ENCODE assay signal across 11 cellular contexts in genomic region chr5:163571755-163572154, GRCh38.
A peak's percentile ranks its signal among the peaks of the same experiment; 100 is the strongest.
DNase-seq lines count a peak whose midpoint lies in the region; ATAC-seq and TF ChIP-seq lines count a peak whose summit lies in the region.
"Had no signal": no experiment of that assay in that cellular context is flagged by ENCODE, and none has a peak within 500 bp of the region (broad histone marks: within the 10 kb centered on the region; RNA-seq: fewer than 3 reads in every experiment).

No MANE protein-coding gene starts in this region.

- DNase-seq in ELF-1 (ENCODE audit: low read depth, low spot score) (peak; percentile 8), NCI-H82 treated with DMSO at 0.1 percent for 48 hours (lab: John Stamatoyannopoulos, UW; ENCODE audit: unreplicated experiment) (peak; percentile 67), epithelial cell of esophagus (ENCODE audit: low read depth) (peak; percentile 14), osteoblast (ENCODE audit: insufficient read length, low spot score, missing footprints) (no peak), immature natural killer cell (no peak), germinal center (ENCODE audit: low spot score) (no peak), NCI-H146 (lab: John Stamatoyannopoulos, UW) (no peak)
- DNase-seq: right lobe of liver had no signal

- no peaks in the 10 kb centered on the region for H3K36me3 Mint-ChIP-seq in immature natural killer cell

- no peak overlapping the region for H3K27ac Mint-ChIP-seq in immature natural killer cell

- no peak overlapping the region for H3K4me3 ChIP-seq in epithelial cell of esophagus (ENCODE audit: low read length)
- H3K4me3 ChIP-seq in osteoblast (ENCODE audit: insufficient read depth, low read length), result no peak overlapping the region
- H3K4me3 ChIP-seq: ascending aorta, right lobe of liver had no signal

- no peaks in the 10 kb centered on the region for H3K9me3 ChIP-seq in osteoblast (ENCODE audit: low read depth, low read length)
- H3K9me3 ChIP-seq: ascending aorta, right lobe of liver had no signal

- no peak overlapping the region for H3K27ac ChIP-seq in osteoblast (ENCODE audit: low read depth, low read length)
- H3K27ac ChIP-seq: ascending aorta, right lobe of liver had no signal

- no peak for ATAC-seq in HG02798 (IDR thresholded peaks at IDR 0.05; ENCODE audit: poor library complexity, unreplicated experiment)
- ATAC-seq: esophagus mucosa, right lobe of liver had no signal

- H3K4me3 Mint-ChIP-seq in immature natural killer cell, result no peak overlapping the region

- H2AFZ ChIP-seq in osteoblast (ENCODE audit: low read length), result no peak overlapping the region

- no peaks in the 10 kb centered on the region for H3K79me2 ChIP-seq in osteoblast (ENCODE audit: insufficient read depth, low read length)

- H3K4me2 ChIP-seq in osteoblast (ENCODE audit: insufficient read depth, low read length), result peak overlapping the region; percentile 20

- peaks cover 4 to 6% (median 5%) of the 10 kb centered on the region in 3 donors for H3K27me3 Mint-ChIP-seq in immature natural killer cell (ENCODE audit: low read depth in 3 of 3)

- no peaks in the 10 kb centered on the region for H3K27me3 ChIP-seq in osteoblast (ENCODE audit: insufficient read depth, low read length)
- H3K27me3 ChIP-seq: ascending aorta had no signal

- H3K9me3 Mint-ChIP-seq in immature natural killer cell, result no peaks in the 10 kb centered on the region

- TF ChIP-seq CTCF in epithelial cell of esophagus (IDR thresholded peaks at IDR 0.05; ENCODE audit: insufficient read depth, low read depth, low read length, missing control alignments) (no peak), osteoblast (IDR thresholded peaks at IDR 0.05; ENCODE audit: extremely low read depth, low read depth, low read length) (no peak)

- H3K4me1 ChIP-seq in osteoblast (ENCODE audit: insufficient read depth, low read length), result peaks cover 14% of the 10 kb centered on the region
- H3K4me1 ChIP-seq: ascending aorta, right lobe of liver had no signal

- H4K20me1 ChIP-seq in osteoblast (ENCODE audit: insufficient read depth, low read length), result no peaks in the 10 kb centered on the region

- peaks cover 2 to 8% of the 10 kb centered on the region in 2 donors for H3K4me1 Mint-ChIP-seq in immature natural killer cell

- H3K36me3 ChIP-seq in osteoblast (ENCODE audit: insufficient read depth, low read length), result no peaks in the 10 kb centered on the region
- H3K36me3 ChIP-seq: ascending aorta, right lobe of liver had no signal

Comparison
In these comparisons a context has a peak if more than half of its experiments do, and no peak if none do; other contexts are left out.
1. DNase-seq: peak in ELF-1 (single experiment), NCI-H82 treated with DMSO at 0.1 percent for 48 hours (single experiment) and epithelial cell of esophagus (single experiment); none in osteoblast (single experiment), immature natural killer cell (0 of 3), germinal center (single experiment) and NCI-H146 (single experiment).